16 cellular contexts compared by ENCODE assay signal in genomic region chr18:79961527-79962291, GRCh38. TPM values are rescaled to one million over a fixed set of nuclear protein-coding genes. Genes with fewer than 3 reads are reported as not detected.
DNase-seq lines count a peak whose midpoint lies in the region; ATAC-seq, FAIRE-seq and TF ChIP-seq lines count a peak whose summit lies in the region.
"Had no signal": no experiment of that assay in that cellular context is flagged by ENCODE, and none has a peak within 500 bp of the region (broad histone marks: within the 10 kb centered on the region; RNA-seq: fewer than 3 reads in every experiment).

No MANE protein-coding gene starts in this region.

- CTCF ChIA-PET in K562 (lab: Yijun Ruan, JAX; ENCODE audit: low intra/inter-chr PET ratio), result no interaction called here

- H4K91ac ChIP-seq in mesenchymal stem cell (ENCODE audit: low read length), result peak overlapping the region; percentile 45

- no peaks in the 10 kb centered on the region for H3K9me1 ChIP-seq in K562 (ENCODE audit: control insufficient read depth, insufficient read depth, low read length)

- H3K36me3 ChIP-seq in left ventricle myocardium inferior (no peaks in the 10 kb centered on the region), K562 (ENCODE audit: control insufficient read depth, insufficient read depth, low read length) (no peaks in the 10 kb centered on the region), mesenchymal stem cell (ENCODE audit: control insufficient read depth in 1 of 2, insufficient read depth in 2 of 2, low read depth in 1 of 2, low read length in 2 of 2) (no peaks in the 10 kb centered on the region), upper lobe of right lung (no peaks in the 10 kb centered on the region)

- H3K4ac ChIP-seq in mesenchymal stem cell (ENCODE audit: low read depth in 1 of 2, low read length in 2 of 2), result peak overlapping the region in 1 of 2 experiments; percentile 56

- H3K4me1 ChIP-seq in left ventricle myocardium inferior (peaks cover 19% of the 10 kb centered on the region), K562 (replicated peaks in 1 of 2; ENCODE audit: control insufficient read depth in 2 of 2, insufficient read depth in 2 of 2, low read length in 2 of 2) (peaks cover 15 to 29% of the 10 kb centered on the region in 2 experiments; a peak in 4 of 5 replicates), mesenchymal stem cell (ENCODE audit: control insufficient read depth, insufficient read depth, low read depth, low read length) (peaks cover 19% of the 10 kb centered on the region), upper lobe of right lung (peaks cover 28% of the 10 kb centered on the region)

- peaks cover 4% of the 10 kb centered on the region for H3K79me1 ChIP-seq in mesenchymal stem cell (replicated peaks; ENCODE audit: low read length, poor library complexity, severe bottlenecking)

- TF ChIP-seq CTCF in left ventricle myocardium inferior (IDR thresholded peaks at IDR 0.05; ENCODE audit: borderline replicate concordance), result no peak
- no peak for TF ChIP-seq CTCF in K562 (IDR thresholded peaks at IDR 0.05 in 2 of 3, conservative IDR thresholded peaks at IDR 0.05 in 1 of 3; ENCODE audit: insufficient read depth in 2 of 3, low read depth in 1 of 3, low read length in 3 of 3)
- no peak for TF ChIP-seq CTCF in upper lobe of right lung (IDR thresholded peaks at IDR 0.05)

- no peak overlapping the region for H3K27ac ChIP-seq in left ventricle myocardium inferior (replicated peaks)
- no peak overlapping the region for H3K27ac ChIP-seq in K562 (ENCODE audit: extremely low read depth, low read depth, low read length)
- H3K27ac ChIP-seq in mesenchymal stem cell (ENCODE audit: low read length, poor library complexity, severe bottlenecking), result no peak overlapping the region
- peak overlapping the region; percentile 76 for H3K27ac ChIP-seq in upper lobe of right lung

- no peak for TF ChIP-seq POLR2A in K562 (conservative IDR thresholded peaks at IDR 0.05)

- H4K8ac ChIP-seq in mesenchymal stem cell (ENCODE audit: low read length), result peak overlapping the region; percentile 66

- FAIRE-seq in K562 (lab: Jason Lieb, UNC), result peak; percentile 74
- FAIRE-seq: colon, urothelium cell line had no signal

- no peaks in the 10 kb centered on the region for H4K20me1 ChIP-seq in K562 (replicated peaks; ENCODE audit: control insufficient read depth, insufficient read depth, low read length)

- in situ Hi-C loops in K562 (cut with MboI), result no loop called here

- TF ChIP-seq RAD21 in K562 (CRISPR knock-in tag; conservative IDR thresholded peaks at IDR 0.05 in 1 of 2, IDR thresholded peaks at IDR 0.05 in 1 of 2), result no peak

- peak overlapping the region; percentile 44 to 61 for H3K18ac ChIP-seq in mesenchymal stem cell (ENCODE audit: low read depth in 1 of 2, low read length in 2 of 2)

- no peak overlapping the region for H2BK120ac ChIP-seq in mesenchymal stem cell (ENCODE audit: low read depth, low read length)

- no TSS peak for BruUV-seq in K562 (replicated peaks; lab: Mats Ljungman, UMichigan)

- no peak overlapping the region for H3K23ac ChIP-seq in mesenchymal stem cell (ENCODE audit: low read length in 2 of 2)

- H3K4me3 ChIP-seq in left ventricle myocardium inferior, result no peak overlapping the region
- no peak overlapping the region for H3K4me3 ChIP-seq in K562
- H3K4me3 ChIP-seq in mesenchymal stem cell (ENCODE audit: insufficient read depth in 1 of 2, low read depth in 1 of 2, low read length in 2 of 2), result no peak overlapping the region
- H3K4me3 ChIP-seq in upper lobe of right lung, result no peak overlapping the region

- ATAC-seq in Right ventricle myocardium superior (ENCODE audit: poor library complexity), result no peak
- peak; percentile 96 for ATAC-seq in K562
- peak; percentile 71 for ATAC-seq in upper lobe of right lung
- no peak for ATAC-seq in GM18868 (IDR thresholded peaks at IDR 0.05; ENCODE audit: unreplicated experiment)
- ATAC-seq in HG03097 (IDR thresholded peaks at IDR 0.05; ENCODE audit: low FRiP score, unreplicated experiment), result no peak
- ATAC-seq: activated naive CD4-positive, alpha-beta T cell treated with anti-CD3 and anti-CD28 coated beads, Interleukin-2, amount 50 U/mL, for 72 hours had no signal

- H2BK12ac ChIP-seq in mesenchymal stem cell (ENCODE audit: low read length in 2 of 2), result peak overlapping the region in 1 of 2 experiments; percentile 46

- no peak overlapping the region for H2BK15ac ChIP-seq in mesenchymal stem cell (ENCODE audit: low read depth, poor library complexity, severe bottlenecking)

- POLR2A ChIA-PET in K562 (lab: Yijun Ruan, JAX), result interaction anchor here (0.5 to 1.2 kb wide), 7 partner anchors 8 to 1287 kb away, joined by 3 to 4 read pairs (median 3); no protein-coding TSS in a partner anchor

- H3K9me3 ChIP-seq in left ventricle myocardium inferior (replicated peaks), result no peaks in the 10 kb centered on the region
- no peaks in the 10 kb centered on the region for H3K9me3 ChIP-seq in K562 (replicated peaks; ENCODE audit: control insufficient read depth, insufficient read depth, low read depth, low read length)
- H3K9me3 ChIP-seq in mesenchymal stem cell (ENCODE audit: control insufficient read depth, low read length), result no peaks in the 10 kb centered on the region
- H3K9me3 ChIP-seq in upper lobe of right lung, result no peaks in the 10 kb centered on the region

- H3K4me2 ChIP-seq in K562 (ENCODE audit: insufficient read depth, low read length), result peak overlapping the region; percentile 27; the same call in 1 of the 2 replicates
- no peak overlapping the region for H3K4me2 ChIP-seq in mesenchymal stem cell (ENCODE audit: low read length, poor library complexity, severe bottlenecking)

- no peaks in the 10 kb centered on the region for H3K79me2 ChIP-seq in K562 (ENCODE audit: control insufficient read depth, insufficient read depth, low read length)

- H3K27me3 ChIP-seq in left ventricle myocardium inferior (ENCODE audit: low read depth), result peaks cover 17% of the 10 kb centered on the region
- H3K27me3 ChIP-seq in K562 (ENCODE audit: control insufficient read depth in 2 of 2, insufficient read depth in 2 of 2, low read length in 2 of 2), result no peaks in the 10 kb centered on the region
- H3K27me3 ChIP-seq in mesenchymal stem cell (ENCODE audit: control insufficient read depth in 1 of 2, insufficient read depth in 1 of 2, low read length in 2 of 2), result no peaks in the 10 kb centered on the region
- H3K27me3 ChIP-seq in upper lobe of right lung, result no peaks in the 10 kb centered on the region

- intact Hi-C loops in Right ventricle myocardium superior (cut with DNase I), result no loop called here
- intact Hi-C loops in left ventricle myocardium inferior (cut with micrococcal nuclease), result no loop called here
- intact Hi-C loops in K562 (cut with micrococcal nuclease), result no loop called here
- intact Hi-C loops in upper lobe of right lung (cut with DNase I), result no loop called here

- H2AFZ ChIP-seq in K562 (ENCODE audit: low read depth, low read length) (peak overlapping the region; percentile 72), mesenchymal stem cell (ENCODE audit: low read depth, low read length) (no peak overlapping the region)

- no peak overlapping the region for H2AK5ac ChIP-seq in mesenchymal stem cell (ENCODE audit: low read length, severe bottlenecking)

- WGBS in K562 (ENCODE audit: insufficient coverage, low coverage, missing lambda C conversion rate), result 37% methylated on average over 17 of the region's 29 CpGs
- 74% methylated on average over 29 of the region's 29 CpGs for WGBS in mesenchymal stem cell

- H3K9ac ChIP-seq in K562 (ENCODE audit: insufficient read depth in 1 of 2, low read depth in 2 of 2, low read length in 2 of 2) (peak overlapping the region in 1 of 2 experiments; percentile 70; a peak in 3 of 4 replicates), mesenchymal stem cell (ENCODE audit: low read length) (no peak overlapping the region)

- TF ChIP-seq EP300 in K562 (IDR thresholded peaks at IDR 0.05; ENCODE audit: low read length), result no peak

- DNase-seq in Right ventricle myocardium superior, result peak; percentile 27
- DNase-seq in left ventricle myocardium inferior, result no peak
- DNase-seq in K562 (ENCODE audit: extremely low read depth in 1 of 4, low spot score in 3 of 4), result peak; percentile 61 to 69 (median 68)
- no peak for DNase-seq in mesenchymal stem cell
- peak; percentile 86 for DNase-seq in upper lobe of right lung
- no peak for DNase-seq in NCI-H510A treated with DMSO at 0.1 percent for 48 hours (lab: John Stamatoyannopoulos, UW)
- DNase-seq: foreskin melanocyte, MM.1S, naive B cell, NCI-H446, T-helper 9 cell had no signal

- H3K14ac ChIP-seq in mesenchymal stem cell (ENCODE audit: low read length in 2 of 2), result no peak overlapping the region

- no peak overlapping the region for H2BK5ac ChIP-seq in mesenchymal stem cell (ENCODE audit: low read depth, low read length, poor library complexity, severe bottlenecking)

RNA-seq across cellular contexts. Expression of gene HSBP1L1, which starts 2.7 kb away (rescaled TPM):
- total RNA-seq in Right ventricle myocardium superior (13.8 TPM), left ventricle myocardium inferior (12.2 TPM), K562 (2014; rRNA removed) (not detected in 2 replicates), K562 (2014; rRNA removed; fragmentation: Illumina TruSeq; extraction: Trizol) (not detected in 2 replicates), K562 (2015; rRNA removed; fragmentation: Illumina TruSeq; extraction: Trizol) (not detected in 2 replicates), K562 (2021) (not detected in 2 replicates), upper lobe of right lung (48.7 TPM)
- not detected in 2 replicates for total RNA-seq in K562 (2011; cell fraction: chromatin; rRNA removed; ENCODE audit: low replicate concordance)
- total RNA-seq in K562 (2011; cell fraction: nucleolus; rRNA removed), result not detected in 2 replicates
- total RNA-seq in K562 (2011; cell fraction: nucleoplasm; rRNA removed), result not detected in 2 replicates
- polyA plus RNA-seq in K562 (2011; rRNA removed) (not detected in 2 replicates), K562 (2014; fragmentation: Illumina TruSeq; extraction: Trizol) (not detected in 2 replicates), K562 (2014; fragmentation: Nextera tagmentation; extraction: Ambion mirVana) (under 1 TPM; 0.24 to 0.36 TPM), K562 (2014; rRNA removed) (not detected in 2 replicates)
- not detected in 2 replicates for polyA plus RNA-seq in K562 (2011; cell fraction: cytosol; rRNA removed)
- polyA plus RNA-seq in K562 (2011; cell fraction: nucleus; rRNA removed), result not detected in 2 replicates
- 0.91 and 1.2 TPM in 2 replicates for polyA plus RNA-seq in K562 (2012)
- polyA minus RNA-seq in K562 (2011; rRNA and poly(A)+ RNA removed), result not detected in 2 replicates
- polyA minus RNA-seq in K562 (2011; cell fraction: cytosol; rRNA and poly(A)+ RNA removed), result not detected in 2 replicates
- not detected in 2 replicates for polyA minus RNA-seq in K562 (2011; cell fraction: nucleus; rRNA and poly(A)+ RNA removed)
- polyA plus RNA-seq in mesenchymal stem cell (2013, experiment 1 of 2), result 34.5 TPM
- polyA plus RNA-seq in mesenchymal stem cell (2013, experiment 2 of 2), result 31.5 TPM

RNA-seq across cellular contexts. Expression of gene SLC66A2, which starts 10.3 kb away (rescaled TPM):
- total RNA-seq in Right ventricle myocardium superior (25.4 TPM), left ventricle myocardium inferior (27.4 TPM), K562 (2014; rRNA removed) (12.9 and 17.2 TPM in 2 replicates), K562 (2014; rRNA removed; fragmentation: Illumina TruSeq; extraction: Trizol) (1.1 and 1.9 TPM in 2 replicates), K562 (2015; rRNA removed; fragmentation: Illumina TruSeq; extraction: Trizol) (6.1 and 6.5 TPM in 2 replicates), K562 (2021) (17.2 and 17.5 TPM in 2 replicates), upper lobe of right lung (59.5 TPM)
- total RNA-seq in K562 (2011; cell fraction: chromatin; rRNA removed; ENCODE audit: low replicate concordance), result 7.5 and 14.8 TPM in 2 replicates
- total RNA-seq in K562 (2011; cell fraction: nucleolus; rRNA removed), result 18.7 and 18.8 TPM in 2 replicates
- 9.4 and 11.6 TPM in 2 replicates for total RNA-seq in K562 (2011; cell fraction: nucleoplasm; rRNA removed)
- polyA plus RNA-seq in K562 (2011; rRNA removed) (5.3 and 5.6 TPM in 2 replicates), K562 (2014; fragmentation: Illumina TruSeq; extraction: Trizol) (3.3 and 8.6 TPM in 2 replicates), K562 (2014; fragmentation: Nextera tagmentation; extraction: Ambion mirVana) (under 1 TPM; 0.25 to 0.38 TPM), K562 (2014; rRNA removed) (12.7 and 17.7 TPM in 2 replicates)
- polyA plus RNA-seq in K562 (2011; cell fraction: cytosol; rRNA removed), result 8.8 and 27.2 TPM in 2 replicates
- polyA plus RNA-seq in K562 (2011; cell fraction: nucleus; rRNA removed), result 7.4 and 16.2 TPM in 2 replicates
- polyA plus RNA-seq in K562 (2012), result 9.1 and 10.4 TPM in 2 replicates
- 1.6 and 3.7 TPM in 2 replicates for polyA minus RNA-seq in K562 (2011; rRNA and poly(A)+ RNA removed)
- 5.3 and 6.8 TPM in 2 replicates for polyA minus RNA-seq in K562 (2011; cell fraction: cytosol; rRNA and poly(A)+ RNA removed)
- 3.9 and 4.6 TPM in 2 replicates for polyA minus RNA-seq in K562 (2011; cell fraction: nucleus; rRNA and poly(A)+ RNA removed)
- 16.2 TPM for polyA plus RNA-seq in mesenchymal stem cell (2013, experiment 1 of 2)
- 16.1 TPM for polyA plus RNA-seq in mesenchymal stem cell (2013, experiment 2 of 2)

RNA-seq across cellular contexts. Expression of gene TXNL4A, which starts 26.7 kb away (rescaled TPM):
- 78.2 TPM for total RNA-seq in Right ventricle myocardium superior
- total RNA-seq in left ventricle myocardium inferior, result 92.0 TPM
- total RNA-seq in K562 (2011; cell fraction: chromatin; rRNA removed; ENCODE audit: low replicate concordance), result 25.7 and 39.5 TPM in 2 replicates
- 17.0 and 20.5 TPM in 2 replicates for total RNA-seq in K562 (2011; cell fraction: nucleolus; rRNA removed)
- total RNA-seq in K562 (2011; cell fraction: nucleoplasm; rRNA removed), result 29.1 and 53.2 TPM in 2 replicates
- total RNA-seq in K562 (2014; rRNA removed), result 68.7 and 78.9 TPM in 2 replicates
- 85.5 and 87.5 TPM in 2 replicates for total RNA-seq in K562 (2014; rRNA removed; fragmentation: Illumina TruSeq; extraction: Trizol)
- 86.1 and 98.0 TPM in 2 replicates for total RNA-seq in K562 (2015; rRNA removed; fragmentation: Illumina TruSeq; extraction: Trizol)
- 132 and 139 TPM in 2 replicates for total RNA-seq in K562 (2021)
- 105 and 124 TPM in 2 replicates for polyA plus RNA-seq in K562 (2011; rRNA removed)
- 110 and 120 TPM in 2 replicates for polyA plus RNA-seq in K562 (2011; cell fraction: cytosol; rRNA removed)
- 47.8 and 53.9 TPM in 2 replicates for polyA plus RNA-seq in K562 (2011; cell fraction: nucleus; rRNA removed)
- polyA plus RNA-seq in K562 (2012), result 78.8 and 97.0 TPM in 2 replicates
- 46.5 and 49.6 TPM in 2 replicates for polyA plus RNA-seq in K562 (2014; fragmentation: Illumina TruSeq; extraction: Trizol)
- 10 to 100 TPM; 27.0 to 51.2 TPM for polyA plus RNA-seq in K562 (2014; fragmentation: Nextera tagmentation; extraction: Ambion mirVana)
- polyA plus RNA-seq in K562 (2014; rRNA removed), result 92.3 and 98.7 TPM in 2 replicates
- 41.9 and 67.5 TPM in 2 replicates for polyA minus RNA-seq in K562 (2011; rRNA and poly(A)+ RNA removed)
- 50.7 and 54.0 TPM in 2 replicates for polyA minus RNA-seq in K562 (2011; cell fraction: cytosol; rRNA and poly(A)+ RNA removed)
- polyA minus RNA-seq in K562 (2011; cell fraction: nucleus; rRNA and poly(A)+ RNA removed), result 5.0 and 14.0 TPM in 2 replicates
- 117 TPM for polyA plus RNA-seq in mesenchymal stem cell (2013, experiment 1 of 2)
- polyA plus RNA-seq in mesenchymal stem cell (2013, experiment 2 of 2), result 121 TPM
- 80.7 TPM for total RNA-seq in upper lobe of right lung

Comparison
In these comparisons a context has a peak if more than half of its experiments do, and no peak if none do; other contexts are left out.
1. DNase-seq: peak in Right ventricle myocardium superior (single experiment), K562 (4 of 4) and upper lobe of right lung (single experiment); none in left ventricle myocardium inferior (single experiment), mesenchymal stem cell (single experiment) and NCI-H510A treated with DMSO at 0.1 percent for 48 hours (single experiment).
2. ATAC-seq: peak in K562 (single experiment) and upper lobe of right lung (single experiment); none in Right ventricle myocardium superior (single experiment), GM18868 (single experiment) and HG03097 (single experiment).